Comparison of ENCODE assay signal across 1 cellular context in genomic region chrX:151713859-151714258, GRCh38.
A peak's percentile ranks its signal among the peaks of the same experiment; 100 is the strongest.
TF ChIP-seq lines count a peak whose summit lies in the region.

No MANE protein-coding gene starts in this region.

TF ChIP-seq in GM12878, 131 proteins besides CTCF, POLR2A, EP300 and RAD21:
- TF ChIP-seq FOXK2 (IDR thresholded peaks at IDR 0.05) (no peak), SMC3 (IDR thresholded peaks at IDR 0.05; ENCODE audit: borderline replicate concordance, low read length) (peak; percentile 33; the same call in 1 of the 2 replicates)
